8 cellular contexts compared by ENCODE assay signal in the genomic region with DNA sequence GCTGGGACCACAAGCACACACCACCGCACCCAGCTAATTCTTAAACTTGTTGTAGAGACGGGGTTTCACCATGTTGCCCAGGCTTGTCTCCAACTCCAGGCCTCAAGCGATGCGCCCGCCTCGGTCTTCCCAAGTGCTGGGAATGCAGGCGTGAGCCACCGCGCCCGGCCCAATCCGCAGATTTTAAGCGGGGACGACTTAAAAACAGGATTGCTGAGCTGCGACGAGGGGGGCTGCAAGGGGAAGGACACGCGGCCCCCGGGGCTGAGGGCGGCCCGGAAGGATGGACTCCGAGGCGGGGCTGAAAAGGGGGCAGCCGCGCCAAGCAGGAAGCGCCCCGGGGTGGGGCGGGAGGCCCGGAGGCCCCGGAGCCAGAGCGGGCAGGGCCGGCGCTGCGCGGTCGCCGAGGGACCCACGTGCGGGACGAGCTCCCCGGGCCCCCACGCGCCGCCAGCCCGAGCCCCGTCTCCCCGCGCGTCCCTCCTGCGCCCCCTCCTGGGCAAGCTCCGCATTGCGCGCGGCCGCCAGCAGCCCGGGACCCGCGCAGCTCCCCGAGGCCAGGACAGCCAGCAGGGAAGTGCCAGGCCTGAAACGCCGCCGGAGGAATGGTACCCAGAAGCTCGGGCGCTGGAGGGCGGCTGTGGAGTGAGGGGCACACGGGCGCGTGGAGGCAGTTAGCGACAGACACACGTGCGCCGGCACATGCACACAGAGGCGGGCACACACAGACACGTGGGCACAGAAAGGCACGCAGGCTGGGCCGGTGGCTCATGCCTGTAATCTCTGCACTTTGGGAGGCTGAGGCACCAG. TPM values are rescaled to one million over a fixed set of nuclear protein-coding genes. Genes with fewer than 3 reads are reported as not detected.
DNase-seq lines count a peak whose midpoint lies in the region; ATAC-seq and TF ChIP-seq lines count a peak whose summit lies in the region.

No MANE protein-coding gene starts in this region.

- H3K4me3 ChIP-seq in left ventricle myocardium inferior: peak overlapping the region; percentile 53
- H3K4me3 ChIP-seq in vagina: peak overlapping the region; percentile 32 to 54

- H3K27me3 Mint-ChIP-seq in activated naive CD8-positive, alpha-beta T cell treated with anti-CD3 and anti-CD28 coated beads, Interleukin-2, amount 50 U/mL, for 24 hours: peaks cover 20% of the 10 kb centered on the region

- peaks cover 28% of the 10 kb centered on the region for H3K4me1 ChIP-seq in left ventricle myocardium inferior
- H3K4me1 ChIP-seq in vagina: peaks cover 26% of the 10 kb centered on the region

- no peak overlapping the region for H3K27ac ChIP-seq in left ventricle myocardium inferior (replicated peaks)
- peak overlapping the region; percentile 66 for H3K27ac ChIP-seq in vagina

- peak; percentile 76 for DNase-seq in COLO668 (lab: John Stamatoyannopoulos, UW; ENCODE audit: unreplicated experiment)
- DNase-seq in HPDE6-E6E7 (ENCODE audit: extremely low spot score): peak; percentile 56
- DNase-seq in T follicular helper cell (ENCODE audit: low read depth): peak; percentile 71
- peak; percentile 87 for DNase-seq in activated naive CD8-positive, alpha-beta T cell treated with anti-CD3 and anti-CD28 coated beads, Interleukin-2, amount 50 U/mL, for 24 hours
- peak; percentile 72 for DNase-seq in left ventricle myocardium inferior
- peak; percentile 92 for DNase-seq in retina
- no peak for DNase-seq in vagina (ENCODE audit: extremely low spot score in 2 of 2)

- H3K36me3 ChIP-seq in left ventricle myocardium inferior (no peaks in the 10 kb centered on the region), vagina (no peaks in the 10 kb centered on the region)

- H3K27ac Mint-ChIP-seq in activated naive CD8-positive, alpha-beta T cell treated with anti-CD3 and anti-CD28 coated beads, Interleukin-2, amount 50 U/mL, for 24 hours: peak overlapping the region; percentile 21

- TF ChIP-seq POLR2A in vagina (IDR thresholded peaks at IDR 0.05): no peak

- H3K27me3 ChIP-seq in left ventricle myocardium inferior (ENCODE audit: low read depth): peaks cover 61% of the 10 kb centered on the region
- H3K27me3 ChIP-seq in vagina: no peaks in the 10 kb centered on the region

- TF ChIP-seq CTCF in left ventricle myocardium inferior (IDR thresholded peaks at IDR 0.05; ENCODE audit: borderline replicate concordance): peak; percentile 89
- TF ChIP-seq CTCF in vagina (IDR thresholded peaks at IDR 0.05): peak; percentile 75 to 80 (median 80)

- peak; percentile 57 for ATAC-seq in activated naive CD8-positive, alpha-beta T cell treated with anti-CD3 and anti-CD28 coated beads, Interleukin-2, amount 50 U/mL, for 24 hours
- no peak for ATAC-seq in HG03097 (IDR thresholded peaks at IDR 0.05; ENCODE audit: low FRiP score, unreplicated experiment)

- H3K9me3 Mint-ChIP-seq in activated naive CD8-positive, alpha-beta T cell treated with anti-CD3 and anti-CD28 coated beads, Interleukin-2, amount 50 U/mL, for 24 hours: no peaks in the 10 kb centered on the region

- peaks cover 24% of the 10 kb centered on the region for H3K4me1 Mint-ChIP-seq in activated naive CD8-positive, alpha-beta T cell treated with anti-CD3 and anti-CD28 coated beads, Interleukin-2, amount 50 U/mL, for 24 hours

- no peaks in the 10 kb centered on the region for H3K36me3 Mint-ChIP-seq in activated naive CD8-positive, alpha-beta T cell treated with anti-CD3 and anti-CD28 coated beads, Interleukin-2, amount 50 U/mL, for 24 hours (ENCODE audit: low read depth)

- intact Hi-C loops in left ventricle myocardium inferior (cut with micrococcal nuclease): loop anchor here (10.0 kb wide), 1 partner anchor 90 kb away; no protein-coding TSS in a partner anchor
- intact Hi-C loops in vagina (cut with DNase I): loop anchor here (5.0 kb wide), 2 partner anchors 82 to 97 kb away; no protein-coding TSS in a partner anchor

- no peaks in the 10 kb centered on the region for H3K9me3 ChIP-seq in left ventricle myocardium inferior (replicated peaks)
- no peaks in the 10 kb centered on the region for H3K9me3 ChIP-seq in vagina

- peak overlapping the region; percentile 39 for H3K4me3 Mint-ChIP-seq in activated naive CD8-positive, alpha-beta T cell treated with anti-CD3 and anti-CD28 coated beads, Interleukin-2, amount 50 U/mL, for 24 hours

RNA-seq across cellular contexts. Expression of a gene that starts 5.5 kb away (rescaled TPM):
- total RNA-seq in left ventricle myocardium inferior: 19.1 TPM
- total RNA-seq in vagina: 17.9 TPM

RNA-seq across cellular contexts. Expression of a gene that starts 25.6 kb away (rescaled TPM):
- total RNA-seq in left ventricle myocardium inferior: 0.41 TPM
- not detected for total RNA-seq in vagina

RNA-seq across cellular contexts. Expression of a gene that starts 41.1 kb away (rescaled TPM):
- not detected for total RNA-seq in left ventricle myocardium inferior
- not detected for total RNA-seq in vagina

Comparison
In these comparisons a context has a peak if more than half of its experiments do, and no peak if none do; other contexts are left out.
1. DNase-seq: peak in COLO668 (single experiment), HPDE6-E6E7 (single experiment), T follicular helper cell (single experiment), activated naive CD8-positive, alpha-beta T cell treated with anti-CD3 and anti-CD28 coated beads, Interleukin-2, amount 50 U/mL, for 24 hours (single experiment), left ventricle myocardium inferior (single experiment) and retina (single experiment); none in vagina (0 of 2).